Comparison of ENCODE assay signal across 9 cellular contexts in the genomic region with DNA sequence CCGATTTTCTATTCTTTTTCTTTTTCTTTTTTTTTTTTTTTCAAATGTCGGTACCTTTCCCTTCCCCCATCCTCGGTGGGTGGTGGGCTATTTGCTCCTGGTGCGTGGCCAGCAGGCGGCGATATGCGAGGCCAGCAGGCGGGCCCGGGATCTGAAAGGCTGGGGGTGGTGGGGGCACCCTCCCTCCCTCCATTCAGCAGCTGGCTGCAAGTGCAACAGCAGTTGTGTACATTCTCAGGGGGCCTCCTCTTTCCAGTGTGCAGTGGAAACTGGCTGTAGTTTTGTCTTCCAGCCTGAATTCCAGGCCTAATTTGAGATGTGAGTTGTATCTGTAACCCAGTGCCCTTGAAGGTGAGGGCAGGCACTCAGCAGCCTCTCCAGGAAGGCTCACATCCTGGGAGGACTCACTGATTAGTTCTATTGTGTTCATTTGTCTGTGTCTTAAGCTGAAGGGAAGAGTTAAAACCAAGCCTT. TPM values are rescaled to one million over a fixed set of nuclear protein-coding genes. Genes with fewer than 3 reads are reported as not detected.
DNase-seq lines count a peak whose midpoint lies in the region; FAIRE-seq and TF ChIP-seq lines count a peak whose summit lies in the region.
"Had no signal": no experiment of that assay in that cellular context is flagged by ENCODE, and none has a peak within 500 bp of the region (broad histone marks: within the 10 kb centered on the region; RNA-seq: fewer than 3 reads in every experiment).

No MANE protein-coding gene starts in this region.

- H3K27ac ChIP-seq in endothelial cell of umbilical vein (ENCODE audit: insufficient read depth, low read depth, low read length) (no peak overlapping the region), brain microvascular endothelial cell (no peak overlapping the region)
- H3K27ac ChIP-seq: upper lobe of left lung had no signal

- no peak overlapping the region for H3K9ac ChIP-seq in endothelial cell of umbilical vein (replicated peaks; ENCODE audit: extremely low read depth, insufficient read depth, low read length)

- TF ChIP-seq CTCF in GM10266 (IDR thresholded peaks at IDR 0.05; ENCODE audit: control insufficient read depth, insufficient read depth, low read depth, missing control alignments) (peak; percentile 14), NB4 (IDR thresholded peaks at IDR 0.05; ENCODE audit: low read depth, low read length) (peak; percentile 68), endothelial cell of umbilical vein (IDR thresholded peaks at IDR 0.05; ENCODE audit: extremely low read depth in 1 of 2, insufficient read depth in 1 of 2, low read depth in 1 of 2, low read length in 2 of 2) (peak; percentile 16 to 41), brain microvascular endothelial cell (IDR thresholded peaks at IDR 0.05; ENCODE audit: low read depth, low read length, missing control alignments) (no peak)

- no peaks in the 10 kb centered on the region for H3K79me2 ChIP-seq in endothelial cell of umbilical vein (ENCODE audit: control insufficient read depth, insufficient read depth, low read length)

- no peak for FAIRE-seq in endothelial cell of umbilical vein (lab: Jason Lieb, UNC)

- in situ Hi-C loops in brain microvascular endothelial cell (cut with HindIII; ENCODE audit: low pct_ligation_motif_present, low sequenced_read_pairs) = no loop called here

- TSS peak; percentile 6 for BruUV-seq in endothelial cell of umbilical vein (replicated peaks; lab: Mats Ljungman, UMichigan)

- POLR2A ChIA-PET in endothelial cell of umbilical vein (lab: Charles Lee) = no interaction called here

- H3K9me3 ChIP-seq in endothelial cell of umbilical vein (replicated peaks; ENCODE audit: control insufficient read depth, insufficient read depth, low read length) = no peaks in the 10 kb centered on the region
- H3K9me3 ChIP-seq: upper lobe of left lung had no signal

- TF ChIP-seq POLR2A in NB4 (IDR thresholded peaks at IDR 0.05; ENCODE audit: extremely low read depth, insufficient read length) (no peak), endothelial cell of umbilical vein (IDR thresholded peaks at IDR 0.05; ENCODE audit: low read depth, low read length) (no peak)

- H3K36me3 ChIP-seq in endothelial cell of umbilical vein (ENCODE audit: control insufficient read depth in 2 of 2, extremely low read depth in 1 of 2, insufficient read depth in 2 of 2, low read length in 2 of 2) (no peaks in the 10 kb centered on the region), brain microvascular endothelial cell (replicated peaks) (no peaks in the 10 kb centered on the region)
- H3K36me3 ChIP-seq: upper lobe of left lung had no signal

- intact Hi-C loops in endothelial cell of umbilical vein (cut with micrococcal nuclease) = loop anchor here (1.0 to 5.0 kb wide), 4 partner anchors 31 to 339 kb away; no protein-coding TSS in a partner anchor

- H3K27me3 ChIP-seq in endothelial cell of umbilical vein (ENCODE audit: control insufficient read depth in 2 of 2, insufficient read depth in 2 of 2, low read length in 2 of 2) (peaks cover 39 to 55% of the 10 kb centered on the region in 2 experiments), brain microvascular endothelial cell (replicated peaks) (peaks cover 49% of the 10 kb centered on the region)

- dilution Hi-C loops in endothelial cell of umbilical vein (cut with MboI; ENCODE audit: extremely low pct_ligation_motif_present, low sequenced_read_pairs) = no loop called here

- H4K20me1 ChIP-seq in endothelial cell of umbilical vein (replicated peaks; ENCODE audit: control insufficient read depth, extremely low read depth, insufficient read depth, low read length) = no peaks in the 10 kb centered on the region

- H2AFZ ChIP-seq in endothelial cell of umbilical vein (ENCODE audit: low read depth, low read length) = no peak overlapping the region

- H3K4me2 ChIP-seq in endothelial cell of umbilical vein (ENCODE audit: insufficient read depth, low read length) = peak overlapping the region; percentile 44

- DNase-seq in GM10266 (ENCODE audit: extremely low spot score) (peak; percentile 39), NB4 (ENCODE audit: low read depth) (peak; percentile 18), endothelial cell of umbilical vein (ENCODE audit: low read depth, low spot score) (peak; percentile 22), pons (ENCODE audit: low spot score) (peak; percentile 75), SK-N-DZ (ENCODE audit: low spot score) (no peak), brain microvascular endothelial cell (no peak), epidermal melanocyte (ENCODE audit: insufficient read length, low spot score) (no peak)

- no peaks in the 10 kb centered on the region for H3K9me1 ChIP-seq in endothelial cell of umbilical vein (replicated peaks; ENCODE audit: control insufficient read depth, extremely low read depth, insufficient read depth, low read length)

- CTCF ChIA-PET in endothelial cell of umbilical vein (lab: Charles Lee) = no interaction called here

- peaks cover 13% of the 10 kb centered on the region for H3K4me1 ChIP-seq in endothelial cell of umbilical vein (ENCODE audit: control insufficient read depth, extremely low read depth, insufficient read depth, low read length)

- H3K4me3 ChIP-seq in NB4 (ENCODE audit: low read depth, low read length) (no peak overlapping the region), endothelial cell of umbilical vein (replicated peaks in 1 of 3; ENCODE audit: insufficient read depth in 1 of 3, low read depth in 1 of 3, low read length in 3 of 3) (peak overlapping the region in 1 of 3 experiments; percentile 46), brain microvascular endothelial cell (ENCODE audit: low read depth, low read length) (no peak overlapping the region)

TF ChIP-seq in endothelial cell of umbilical vein, 7 proteins besides CTCF, POLR2A, EP300 and RAD21:
- TF ChIP-seq MYC (IDR thresholded peaks at IDR 0.05; ENCODE audit: low read depth, low read length) (no peak), FOS (IDR thresholded peaks at IDR 0.05; ENCODE audit: borderline replicate concordance, insufficient read depth, low read length) (no peak), POLR2AphosphoS5 (IDR thresholded peaks at IDR 0.05; ENCODE audit: insufficient read depth, low read depth, low read length) (no peak), JUN (IDR thresholded peaks at IDR 0.05; ENCODE audit: borderline replicate concordance, insufficient read depth, insufficient read length, low read depth) (no peak), EZH2 (IDR thresholded peaks at IDR 0.05; ENCODE audit: borderline replicate concordance, low read depth, low read length, severe bottlenecking) (no peak), GATA2 (IDR thresholded peaks at IDR 0.05; ENCODE audit: insufficient read depth, insufficient read length, low read depth, low read length) (no peak)
- TF ChIP-seq, protein P1, sequence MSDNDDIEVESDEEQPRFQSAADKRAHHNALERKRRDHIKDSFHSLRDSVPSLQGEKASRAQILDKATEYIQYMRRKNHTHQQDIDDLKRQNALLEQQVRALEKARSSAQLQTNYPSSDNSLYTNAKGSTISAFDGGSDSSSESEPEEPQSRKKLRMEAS (IDR thresholded peaks at IDR 0.05; ENCODE audit: insufficient read depth, insufficient read length) = no peak

RNA-seq across cellular contexts. Expression of a gene that starts 3.1 kb away (rescaled TPM):
- total RNA-seq in endothelial cell of umbilical vein = 3.6 and 6.8 TPM in 2 replicates
- polyA plus RNA-seq in endothelial cell of umbilical vein = 0.47 and 0.67 TPM in 2 replicates
- 0.40 and 0.45 TPM in 2 replicates for polyA plus RNA-seq in endothelial cell of umbilical vein (2011; cell fraction: cytosol; rRNA removed)
- polyA plus RNA-seq in endothelial cell of umbilical vein (2011; cell fraction: nucleus; rRNA removed) = 1.1 TPM in 2 replicates
- 0.62 and 2.3 TPM in 2 replicates for polyA plus RNA-seq in endothelial cell of umbilical vein (2012)
- 0.53 and 1.0 TPM in 2 replicates for polyA minus RNA-seq in endothelial cell of umbilical vein
- polyA minus RNA-seq in endothelial cell of umbilical vein (2011; cell fraction: cytosol; rRNA and poly(A)+ RNA removed) = not detected
- 0.48 and 0.63 TPM in 2 replicates for polyA minus RNA-seq in endothelial cell of umbilical vein (2011; cell fraction: nucleus; rRNA and poly(A)+ RNA removed)
- polyA plus RNA-seq in SK-N-DZ (2014; cell fraction: cytosol; rRNA removed) = 1,097 and 1,099 TPM in 2 replicates
- 1,072 and 1,695 TPM in 2 replicates for polyA plus RNA-seq in SK-N-DZ (2014; cell fraction: nucleus; rRNA removed)
- total RNA-seq: LHCN-M2 had no signal

Comparison
In these comparisons a context has a peak if more than half of its experiments do, and no peak if none do; other contexts are left out.
1. DNase-seq: peak in GM10266 (single experiment), NB4 (single experiment), endothelial cell of umbilical vein (single experiment) and pons (single experiment); none in SK-N-DZ (single experiment), brain microvascular endothelial cell (single experiment) and epidermal melanocyte (single experiment).